Comparison of ENCODE assay signal across 8 cellular contexts in genomic region chr21:44892536-44893277, GRCh38. TPM values are rescaled to one million over a fixed set of nuclear protein-coding genes. Genes with fewer than 3 reads are reported as not detected.
A peak's percentile ranks its signal among the peaks of the same experiment; 100 is the strongest.
DNase-seq lines count a peak whose midpoint lies in the region; ATAC-seq, FAIRE-seq and TF ChIP-seq lines count a peak whose summit lies in the region.

No MANE protein-coding gene starts in this region.

- DNase-seq in D721Med (ENCODE audit: insufficient read length, low spot score) = peak; percentile 65
- peak; percentile 40 for DNase-seq in SK-N-DZ (ENCODE audit: low spot score)
- peak; percentile 85 for DNase-seq in activated naive CD4-positive, alpha-beta T cell treated with anti-CD3 and anti-CD28 coated beads, Interleukin-2, amount 10 ng/mL, durations not matched to agents 7 days and 5 days
- peak; percentile 87 for DNase-seq in cardiac septum (ENCODE audit: low spot score)
- peak; percentile 79 for DNase-seq in stimulated activated CD4-positive, alpha-beta T cell treated with anti-CD3 and anti-CD28 coated beads, Interleukin-12 subunit alpha, Interleukin-12 subunit beta, amount 100 ng/mL, for 4 hours

- peak overlapping the region; percentile 80 for H3K27ac Mint-ChIP-seq in activated naive CD4-positive, alpha-beta T cell treated with anti-CD3 and anti-CD28 coated beads, Interleukin-2, amount 10 ng/mL, durations not matched to agents 7 days and 5 days

- H3K27me3 Mint-ChIP-seq in activated naive CD4-positive, alpha-beta T cell treated with anti-CD3 and anti-CD28 coated beads, Interleukin-2, amount 10 ng/mL, durations not matched to agents 7 days and 5 days = no peaks in the 10 kb centered on the region

- FAIRE-seq in D721Med (lab: Jason Lieb, UNC) = no peak

- peaks cover 15% of the 10 kb centered on the region for H3K4me1 Mint-ChIP-seq in activated naive CD4-positive, alpha-beta T cell treated with anti-CD3 and anti-CD28 coated beads, Interleukin-2, amount 10 ng/mL, durations not matched to agents 7 days and 5 days

- peak; percentile 66 for TF ChIP-seq CTCF in D721Med (IDR thresholded peaks at IDR 0.05; ENCODE audit: insufficient read depth, missing control alignments)

- ATAC-seq in HG03175 (IDR thresholded peaks at IDR 0.05; ENCODE audit: unreplicated experiment) (peak; percentile 58), GM19467 (IDR thresholded peaks at IDR 0.05; ENCODE audit: unreplicated experiment) (no peak), GM18498 (IDR thresholded peaks at IDR 0.05; ENCODE audit: unreplicated experiment) (no peak)

- no peaks in the 10 kb centered on the region for H3K9me3 Mint-ChIP-seq in activated naive CD4-positive, alpha-beta T cell treated with anti-CD3 and anti-CD28 coated beads, Interleukin-2, amount 10 ng/mL, durations not matched to agents 7 days and 5 days

- CTCF ChIA-PET in activated naive CD4-positive, alpha-beta T cell treated with anti-CD3 and anti-CD28 coated beads, Interleukin-2, amount 10 ng/mL, durations not matched to agents 7 days and 5 days (lab: Charles Lee) = interaction anchor here (0.7 to 4.4 kb wide), 12 partner anchors 11 to 236 kb away, joined by 3 to 68 read pairs (median 3); no protein-coding TSS in a partner anchor

- intact Hi-C loops in cardiac septum (cut with DNase I) = loop anchor here (2.0 to 5.0 kb wide), 2 partner anchors 40 to 245 kb away; no protein-coding TSS in a partner anchor

- H3K36me3 Mint-ChIP-seq in activated naive CD4-positive, alpha-beta T cell treated with anti-CD3 and anti-CD28 coated beads, Interleukin-2, amount 10 ng/mL, durations not matched to agents 7 days and 5 days = peaks cover 49% of the 10 kb centered on the region

- no peak overlapping the region for H3K4me3 Mint-ChIP-seq in activated naive CD4-positive, alpha-beta T cell treated with anti-CD3 and anti-CD28 coated beads, Interleukin-2, amount 10 ng/mL, durations not matched to agents 7 days and 5 days

RNA-seq across cellular contexts. Expression of gene PTTG1IP, which starts 19.2 kb away (rescaled TPM):
- 183 and 199 TPM in 2 replicates for polyA plus RNA-seq in SK-N-DZ (2014; cell fraction: cytosol; rRNA removed)
- 130 and 133 TPM in 2 replicates for polyA plus RNA-seq in SK-N-DZ (2014; cell fraction: nucleus; rRNA removed)
- 194 TPM for total RNA-seq in cardiac septum

RNA-seq across cellular contexts. Expression of gene ITGB2, which starts 28.0 kb away (rescaled TPM):
- 0.07 TPM in 1 of 2 replicates, not detected in the other for polyA plus RNA-seq in SK-N-DZ (2014; cell fraction: cytosol; rRNA removed)
- polyA plus RNA-seq in SK-N-DZ (2014; cell fraction: nucleus; rRNA removed) = 0.13 TPM in 1 of 2 replicates, not detected in the other
- total RNA-seq in cardiac septum = 11.5 TPM

RNA-seq across cellular contexts. Expression of gene SLX9, which starts 47.1 kb away (rescaled TPM):
- polyA plus RNA-seq in SK-N-DZ (2014; cell fraction: cytosol; rRNA removed) = 17.1 and 23.9 TPM in 2 replicates
- 12.7 and 14.2 TPM in 2 replicates for polyA plus RNA-seq in SK-N-DZ (2014; cell fraction: nucleus; rRNA removed)
- total RNA-seq in cardiac septum = 35.8 TPM
